Comparison of ENCODE assay signal across 37 cellular contexts in genomic region chr2:142827170-142827569, GRCh38. TPM values are rescaled to one million over a fixed set of nuclear protein-coding genes. Genes with fewer than 3 reads are reported as not detected.
"Had no signal": no experiment of that assay in that cellular context is flagged by ENCODE, and none has a peak within 500 bp of the region (broad histone marks: within the 10 kb centered on the region; RNA-seq: fewer than 3 reads in every experiment).

No MANE protein-coding gene starts in this region.

- H3K4me1 Mint-ChIP-seq: activated B cell treated with CpG ODN at 0.5 μM for 24 hours; activated CD4-positive, alpha-beta memory T cell treated with anti-CD3 and anti-CD28 coated beads, Interleukin-2, amount 10 ng/mL, durations not matched to agents 7 days and 5 days; activated CD4-positive, alpha-beta T cell treated with anti-CD3 and anti-CD28 coated beads for 36 hours; activated CD4-positive, alpha-beta T cell treated with anti-CD3 and anti-CD28 coated beads, Interleukin-2, amount 10 ng/mL, durations not matched to agents 7 days and 5 days; activated CD8-positive, alpha-beta memory T cell treated with anti-CD3 and anti-CD28 coated beads, Interleukin-2, amount 10 ng/mL, durations not matched to agents 7 days and 5 days; activated naive CD8-positive, alpha-beta T cell treated with anti-CD3 and anti-CD28 coated beads for 36 hours; activated T-helper 17 cell treated with anti-CD3 and anti-CD28 coated beads, Interleukin-2, amount 50 U/mL, for 72 hours had no signal

- H3K27me3 Mint-ChIP-seq: activated B cell treated with CpG ODN at 0.5 μM for 24 hours; activated CD4-positive, alpha-beta T cell treated with anti-CD3 and anti-CD28 coated beads, Interleukin-2, amount 10 ng/mL, durations not matched to agents 7 days and 5 days; activated CD8-positive, alpha-beta memory T cell treated with anti-CD3 and anti-CD28 coated beads, Interleukin-2, amount 10 ng/mL, durations not matched to agents 7 days and 5 days; activated naive CD8-positive, alpha-beta T cell treated with anti-CD3 and anti-CD28 coated beads for 36 hours; activated T-helper 17 cell treated with anti-CD3 and anti-CD28 coated beads, Interleukin-2, amount 50 U/mL, for 72 hours had no signal

- H3K9me3 ChIP-seq: adrenal gland, body of pancreas, breast epithelium had no signal

- H3K4me3 Mint-ChIP-seq: activated B cell treated with CpG ODN at 0.5 μM for 24 hours; activated CD4-positive, alpha-beta memory T cell treated with anti-CD3 and anti-CD28 coated beads, Interleukin-2, amount 10 ng/mL, durations not matched to agents 7 days and 5 days; activated CD4-positive, alpha-beta T cell treated with anti-CD3 and anti-CD28 coated beads for 36 hours; activated CD4-positive, alpha-beta T cell treated with anti-CD3 and anti-CD28 coated beads, Interleukin-2, amount 10 ng/mL, durations not matched to agents 7 days and 5 days; activated CD8-positive, alpha-beta memory T cell treated with anti-CD3 and anti-CD28 coated beads, Interleukin-2, amount 10 ng/mL, durations not matched to agents 7 days and 5 days; activated CD8-positive, alpha-beta T cell treated with anti-CD3 and anti-CD28 coated beads, Interleukin-2, amount 10 ng/mL, durations not matched to agents 7 days and 5 days; activated naive CD4-positive, alpha-beta T cell treated with anti-CD3 and anti-CD28 coated beads for 36 hours; activated naive CD8-positive, alpha-beta T cell treated with anti-CD3 and anti-CD28 coated beads for 36 hours; activated T-cell treated with anti-CD3 and anti-CD28 coated beads, Interleukin-2, amount 50 U/mL, for 4 hours; activated T-cell treated with anti-CD3 and anti-CD28 coated beads, Interleukin-2, amount 50 U/mL, for 72 hours; activated T-helper 1 cell treated with anti-CD3 and anti-CD28 coated beads, Interleukin-12 subunit alpha, Interleukin-12 subunit beta, Interleukin-2, Interleukin-4 antibody, amounts not matched to agents 30 ng/mL and 10 ng/mL and 1 ng/mL, durations not matched to agents 14 hours and 24 hours and 36 hours; activated T-helper 17 cell treated with anti-CD3 and anti-CD28 coated beads, Interleukin-2, amount 50 U/mL, for 72 hours; T-helper 1 cell treated with Interleukin-12 subunit alpha and Interleukin-12 subunit beta and Interleukin-4 antibody, amounts not matched to agents 30 μg/mL and 1 μg/mL, for 36 hours; T-helper 2 cell treated with Interferon-gamma antibody and Interleukin-4, amounts not matched to agents 5 μg/mL and 100 μg/mL, for 36 hours had no signal

- H3K27me3 ChIP-seq: adrenal gland, body of pancreas, brain microvascular endothelial cell, breast epithelium had no signal

- H3K9me3 Mint-ChIP-seq: activated B cell treated with CpG ODN at 0.5 μM for 24 hours; activated CD4-positive, alpha-beta memory T cell treated with anti-CD3 and anti-CD28 coated beads, Interleukin-2, amount 10 ng/mL, durations not matched to agents 7 days and 5 days; activated CD4-positive, alpha-beta T cell treated with anti-CD3 and anti-CD28 coated beads, Interleukin-2, amount 10 ng/mL, durations not matched to agents 7 days and 5 days; activated naive CD8-positive, alpha-beta T cell treated with anti-CD3 and anti-CD28 coated beads for 36 hours; activated T-cell treated with anti-CD3 and anti-CD28 coated beads, Interleukin-2, amount 50 U/mL, for 4 hours; activated T-helper 1 cell treated with anti-CD3 and anti-CD28 coated beads, Interleukin-12 subunit alpha, Interleukin-12 subunit beta, Interleukin-2, Interleukin-4 antibody, amounts not matched to agents 30 ng/mL and 10 ng/mL and 1 ng/mL, durations not matched to agents 14 hours and 24 hours and 36 hours; activated T-helper 17 cell treated with anti-CD3 and anti-CD28 coated beads, Interleukin-2, amount 50 U/mL, for 72 hours; T-helper 1 cell treated with Interleukin-12 subunit alpha and Interleukin-12 subunit beta and Interleukin-4 antibody, amounts not matched to agents 30 μg/mL and 1 μg/mL, for 36 hours; T-helper 2 cell treated with Interferon-gamma antibody and Interleukin-4, amounts not matched to agents 5 μg/mL and 100 μg/mL, for 36 hours had no signal

- H3K27ac ChIP-seq: adrenal gland, body of pancreas, brain microvascular endothelial cell, breast epithelium, VCaP had no signal

- H3K36me3 ChIP-seq: adrenal gland, brain microvascular endothelial cell, breast epithelium had no signal

- DNase-seq: activated B cell treated with CpG ODN at 0.5 μM for 24 hours; activated CD4-positive, alpha-beta memory T cell treated with anti-CD3 and anti-CD28 coated beads, Interleukin-2, amount 10 ng/mL, durations not matched to agents 7 days and 5 days; activated CD4-positive, alpha-beta T cell treated with anti-CD3 and anti-CD28 coated beads for 1 hour; activated CD4-positive, alpha-beta T cell treated with anti-CD3 and anti-CD28 coated beads for 36 hours; activated CD4-positive, alpha-beta T cell treated with anti-CD3 and anti-CD28 coated beads for 48 hours; activated CD4-positive, alpha-beta T cell treated with anti-CD3 and anti-CD28 coated beads, Interleukin-2, amount 10 ng/mL, durations not matched to agents 7 days and 5 days; activated CD4-positive, alpha-beta T cell treated with anti-CD3 and anti-CD28 coated beads, Interleukin-2, amount 50 U/mL, for 48 hours; activated CD8-positive, alpha-beta memory T cell treated with anti-CD3 and anti-CD28 coated beads for 24 hours; activated CD8-positive, alpha-beta memory T cell treated with anti-CD3 and anti-CD28 coated beads, Interleukin-2, amount 10 ng/mL, durations not matched to agents 7 days and 5 days; activated CD8-positive, alpha-beta T cell treated with anti-CD3 and anti-CD28 coated beads, Interleukin-2, amount 10 ng/mL, durations not matched to agents 7 days and 5 days; activated effector memory CD4-positive, alpha-beta T cell treated with anti-CD3 and anti-CD28 coated beads, Interleukin-2, amount 50 U/mL, for 16 hours; activated gamma-delta T cell treated with Interleukin-2 at 50 U/mL for 16 hours; activated naive CD4-positive, alpha-beta T cell; activated naive CD4-positive, alpha-beta T cell treated with anti-CD3 and anti-CD28 coated beads for 36 hours; activated naive CD4-positive, alpha-beta T cell treated with anti-CD3 and anti-CD28 coated beads, Interleukin-2, amount 50 U/mL, for 16 hours; activated naive CD8-positive, alpha-beta T cell treated with anti-CD3 and anti-CD28 coated beads for 36 hours; activated T-cell treated with anti-CD3 and anti-CD28 coated beads for 4 hours; activated T-cell treated with anti-CD3 and anti-CD28 coated beads, Interleukin-2, amount 50 U/mL, for 1 hour; activated T-cell treated with anti-CD3 and anti-CD28 coated beads, Interleukin-2, amount 50 U/mL, for 4 hours; activated T-cell treated with anti-CD3 and anti-CD28 coated beads, Interleukin-2, amount 50 U/mL, for 72 hours; adrenal gland; amniotic stem cell; aorta; body of pancreas; brain microvascular endothelial cell; central memory CD4-positive, alpha-beta T cell; SW 1271; T-helper 1 cell; T-helper 2 cell; T-helper 9 cell had no signal

- H3K4me3 ChIP-seq: adrenal gland, body of pancreas, breast epithelium had no signal

- H3K4me1 ChIP-seq: adrenal gland, body of pancreas, breast epithelium had no signal

- ATAC-seq: activated CD4-positive, alpha-beta T cell treated with anti-CD3 and anti-CD28 coated beads for 36 hours; activated CD8-positive, alpha-beta memory T cell treated with anti-CD3 and anti-CD28 coated beads, Interleukin-2, amount 10 ng/mL, durations not matched to agents 7 days and 5 days; activated CD8-positive, alpha-beta T cell treated with anti-CD3 and anti-CD28 coated beads, Interleukin-2, amount 10 ng/mL, durations not matched to agents 7 days and 5 days; activated naive CD4-positive, alpha-beta T cell treated with anti-CD3 and anti-CD28 coated beads, Interleukin-2, amount 50 U/mL, for 72 hours; activated T-cell treated with anti-CD3 and anti-CD28 coated beads, Interleukin-2, amount 50 U/mL, for 4 hours; activated T-cell treated with anti-CD3 and anti-CD28 coated beads, Interleukin-2, amount 50 U/mL, for 72 hours; activated T-helper 17 cell treated with anti-CD3 and anti-CD28 coated beads, Interleukin-2, amount 50 U/mL, for 72 hours; body of pancreas had no signal

- H3K27ac Mint-ChIP-seq: activated B cell treated with CpG ODN at 0.5 μM for 24 hours; activated CD4-positive, alpha-beta memory T cell treated with anti-CD3 and anti-CD28 coated beads, Interleukin-2, amount 10 ng/mL, durations not matched to agents 7 days and 5 days; activated CD4-positive, alpha-beta T cell treated with anti-CD3 and anti-CD28 coated beads for 36 hours; activated CD4-positive, alpha-beta T cell treated with anti-CD3 and anti-CD28 coated beads, Interleukin-2, amount 10 ng/mL, durations not matched to agents 7 days and 5 days; activated CD8-positive, alpha-beta memory T cell treated with anti-CD3 and anti-CD28 coated beads, Interleukin-2, amount 10 ng/mL, durations not matched to agents 7 days and 5 days; activated CD8-positive, alpha-beta T cell treated with anti-CD3 and anti-CD28 coated beads, Interleukin-2, amount 10 ng/mL, durations not matched to agents 7 days and 5 days; activated naive CD4-positive, alpha-beta T cell treated with anti-CD3 and anti-CD28 coated beads for 36 hours; activated naive CD4-positive, alpha-beta T cell treated with anti-CD3 and anti-CD28 coated beads, Interleukin-2, amount 50 U/mL, for 72 hours; activated naive CD8-positive, alpha-beta T cell treated with anti-CD3 and anti-CD28 coated beads for 36 hours; activated T-cell treated with anti-CD3 and anti-CD28 coated beads, Interleukin-2, amount 50 U/mL, for 72 hours; activated T-helper 1 cell treated with anti-CD3 and anti-CD28 coated beads, Interleukin-12 subunit alpha, Interleukin-12 subunit beta, Interleukin-2, Interleukin-4 antibody, amounts not matched to agents 30 ng/mL and 10 ng/mL and 1 ng/mL, durations not matched to agents 14 hours and 24 hours and 36 hours; activated T-helper 17 cell treated with anti-CD3 and anti-CD28 coated beads, Interleukin-2, amount 50 U/mL, for 72 hours; T-helper 1 cell treated with Interleukin-12 subunit alpha and Interleukin-12 subunit beta and Interleukin-4 antibody, amounts not matched to agents 30 μg/mL and 1 μg/mL, for 36 hours; T-helper 2 cell treated with Interferon-gamma antibody and Interleukin-4, amounts not matched to agents 5 μg/mL and 100 μg/mL, for 36 hours had no signal

- H3K36me3 Mint-ChIP-seq: activated CD8-positive, alpha-beta memory T cell treated with anti-CD3 and anti-CD28 coated beads, Interleukin-2, amount 10 ng/mL, durations not matched to agents 7 days and 5 days; activated naive CD4-positive, alpha-beta T cell treated with anti-CD3 and anti-CD28 coated beads, Interleukin-2, amount 50 U/mL, for 72 hours; activated naive CD8-positive, alpha-beta T cell treated with anti-CD3 and anti-CD28 coated beads for 36 hours had no signal

RNA-seq across cellular contexts. Expression of gene KYNU, which starts 50.3 kb away (rescaled TPM):
- total RNA-seq: activated CD4-positive, alpha-beta memory T cell treated with anti-CD3 and anti-CD28 coated beads, Interleukin-2, amount 10 ng/mL, durations not matched to agents 7 days and 5 days; activated CD4-positive, alpha-beta T cell treated with anti-CD3 and anti-CD28 coated beads for 36 hours; activated CD4-positive, alpha-beta T cell treated with anti-CD3 and anti-CD28 coated beads, Interleukin-2, amount 10 ng/mL, durations not matched to agents 7 days and 5 days; activated CD8-positive, alpha-beta memory T cell treated with anti-CD3 and anti-CD28 coated beads, Interleukin-2, amount 10 ng/mL, durations not matched to agents 7 days and 5 days; activated CD8-positive, alpha-beta T cell treated with anti-CD3 and anti-CD28 coated beads, Interleukin-2, amount 10 ng/mL, durations not matched to agents 7 days and 5 days; activated naive CD4-positive, alpha-beta T cell treated with anti-CD3 and anti-CD28 coated beads for 36 hours; activated naive CD4-positive, alpha-beta T cell treated with anti-CD3 and anti-CD28 coated beads, Interleukin-2, amount 50 U/mL, for 72 hours; activated T-helper 1 cell treated with anti-CD3 and anti-CD28 coated beads, Interleukin-12 subunit alpha, Interleukin-12 subunit beta, Interleukin-2, Interleukin-4 antibody, amounts not matched to agents 30 ng/mL and 10 ng/mL and 1 ng/mL, durations not matched to agents 14 hours and 24 hours and 36 hours had no signal
